In genomic region chr1:58942759-58943191, GRCh38 we compare ENCODE assay signal across 15 cellular contexts.
DNase-seq lines count a peak whose midpoint lies in the region; ATAC-seq and TF ChIP-seq lines count a peak whose summit lies in the region.
"Had no signal": no experiment of that assay in that cellular context is flagged by ENCODE, and none has a peak within 500 bp of the region (broad histone marks: within the 10 kb centered on the region; RNA-seq: fewer than 3 reads in every experiment).

No MANE protein-coding gene starts in this region.

- DNase-seq in CD4-positive, alpha-beta memory T cell = peak in 2 of 5 donors; percentile 9 to 23
- DNase-seq in NCI-H69 (lab: John Stamatoyannopoulos, UW) = peak; percentile 5
- peak; percentile 49 for DNase-seq in colonic mucosa
- no peak for DNase-seq in osteoblast (ENCODE audit: insufficient read length, low spot score, missing footprints)
- no peak for DNase-seq in heart right ventricle
- DNase-seq in HAP-1 (ENCODE audit: low spot score in 2 of 2) = no peak
- no peak for DNase-seq in substantia nigra (lab: John Stamatoyannopoulos, UW)
- no peak for DNase-seq in NCI-H526 treated with DMSO at 0.1 percent for 48 hours (lab: John Stamatoyannopoulos, UW)
- DNase-seq: activated T-cell treated with anti-CD3 and anti-CD28 coated beads, Interleukin-2, amount 50 U/mL, for 4 hours; islet precursor cell; NK-92 treated with Interleukin-12 subunit alpha and Interleukin-12 subunit beta, amount 100 ng/mL, for 24 hours; right cardiac atrium; stimulated activated naive CD8-positive, alpha-beta T cell treated with anti-CD3 and anti-CD28 coated beads, Interleukin-15, amount 100 ng/mL, for 72 hours had no signal

- POLR2A ChIA-PET in CD4-positive, alpha-beta memory T cell (lab: Charles Lee; ENCODE audit: partially characterized antibody) = interaction anchor here (0.6 to 6.6 kb wide), 11 partner anchors 10 to 629 kb away, joined by 3 to 72 read pairs (median 7); partner anchors contain the start of gene JUN

- no peak overlapping the region for H3K27ac ChIP-seq in CD4-positive, alpha-beta memory T cell (ENCODE audit: low read depth, low read length)
- H3K27ac ChIP-seq in colonic mucosa (no peak overlapping the region), osteoblast (ENCODE audit: low read depth, low read length) (no peak overlapping the region), heart right ventricle (peak overlapping the region in 1 of 10 donors; percentile 49), substantia nigra (ENCODE audit: low read depth, low read length, poor library complexity, severe bottlenecking) (no peak overlapping the region)
- H3K27ac ChIP-seq: gastroesophageal sphincter had no signal

- intact Hi-C loops in CD4-positive, alpha-beta memory T cell (cut with micrococcal nuclease) = loop anchor here (1.0 to 10.0 kb wide), 3 partner anchors 26 to 128 kb away; no protein-coding TSS in a partner anchor
- intact Hi-C loops in colonic mucosa (cut with DNase I) (no loop called here), heart right ventricle (cut with DNase I) (no loop called here)

- H3K9ac ChIP-seq in colonic mucosa (ENCODE audit: low read depth in 2 of 2, low read length in 2 of 2) = no peak overlapping the region

- H3K9me3 Mint-ChIP-seq in CD4-positive, alpha-beta memory T cell = peaks cover 0 to 2% (median 0%) of the 10 kb centered on the region in 8 donors
- H3K9me3 Mint-ChIP-seq: activated T-cell treated with anti-CD3 and anti-CD28 coated beads, Interleukin-2, amount 50 U/mL, for 4 hours had no signal

- 80% methylated on average over 5 of the region's 5 CpGs for WGBS in heart right ventricle, 2 donors

- H3K4me3 ChIP-seq in CD4-positive, alpha-beta memory T cell (ENCODE audit: low read length in 2 of 2) = peak overlapping the region in 1 of 2 donors; percentile 21
- no peak overlapping the region for H3K4me3 ChIP-seq in colonic mucosa
- H3K4me3 ChIP-seq in osteoblast (ENCODE audit: insufficient read depth, low read length) = no peak overlapping the region
- H3K4me3 ChIP-seq in heart right ventricle = no peak overlapping the region
- no peak overlapping the region for H3K4me3 ChIP-seq in HAP-1
- H3K4me3 ChIP-seq: gastroesophageal sphincter had no signal

- no peaks in the 10 kb centered on the region for H3K79me2 ChIP-seq in osteoblast (ENCODE audit: insufficient read depth, low read length)

- H3K36me3 Mint-ChIP-seq in CD4-positive, alpha-beta memory T cell = no peaks in the 10 kb centered on the region
- H3K36me3 Mint-ChIP-seq: WTC11 had no signal

- H3K27ac Mint-ChIP-seq in CD4-positive, alpha-beta memory T cell = peak overlapping the region in 3 of 7 donors; percentile 52 to 84 (median 73)
- H3K27ac Mint-ChIP-seq: WTC11 had no signal

- no peak for ATAC-seq in heart right ventricle
- ATAC-seq: gastroesophageal sphincter, right cardiac atrium, WTC11 had no signal

- H3K27me3 Mint-ChIP-seq in CD4-positive, alpha-beta memory T cell = peaks cover 0 to 3% of the 10 kb centered on the region in 2 donors
- H3K27me3 Mint-ChIP-seq: stimulated activated naive CD8-positive, alpha-beta T cell treated with anti-CD3 and anti-CD28 coated beads, Interleukin-15, amount 100 ng/mL, for 72 hours had no signal

- H4K20me1 ChIP-seq in osteoblast (ENCODE audit: insufficient read depth, low read length) = no peaks in the 10 kb centered on the region

- H3K4me2 ChIP-seq in osteoblast (ENCODE audit: insufficient read depth, low read length) = no peak overlapping the region

- peak overlapping the region; percentile 17 to 86 (median 78) for H3K4me3 Mint-ChIP-seq in CD4-positive, alpha-beta memory T cell
- H3K4me3 Mint-ChIP-seq: WTC11 had no signal

- H3K4me1 ChIP-seq in CD4-positive, alpha-beta memory T cell (ENCODE audit: insufficient read depth, low read length) = peaks cover 59% of the 10 kb centered on the region
- no peaks in the 10 kb centered on the region for H3K4me1 ChIP-seq in colonic mucosa
- H3K4me1 ChIP-seq in osteoblast (ENCODE audit: insufficient read depth, low read length) = no peaks in the 10 kb centered on the region
- peaks cover 0 to 36% (median 0%) of the 10 kb centered on the region in 9 donors for H3K4me1 ChIP-seq in heart right ventricle
- H3K4me1 ChIP-seq in HAP-1 = no peaks in the 10 kb centered on the region

- in situ Hi-C loops in HAP-1 (cut with MboI; ENCODE audit: low sequenced_read_pairs) = no loop called here

- peaks cover 56 to 66% (median 62%) of the 10 kb centered on the region in 4 donors for H3K4me1 Mint-ChIP-seq in CD4-positive, alpha-beta memory T cell
- H3K4me1 Mint-ChIP-seq: WTC11 had no signal

- H3K9me3 ChIP-seq in CD4-positive, alpha-beta memory T cell (ENCODE audit: control insufficient read depth in 1 of 2, low read length in 2 of 2) = no peaks in the 10 kb centered on the region
- H3K9me3 ChIP-seq in colonic mucosa = no peaks in the 10 kb centered on the region
- no peaks in the 10 kb centered on the region for H3K9me3 ChIP-seq in osteoblast (ENCODE audit: low read depth, low read length)
- H3K9me3 ChIP-seq in heart right ventricle = peaks cover 0 to 6% (median 0%) of the 10 kb centered on the region in 11 donors
- H3K9me3 ChIP-seq in HAP-1 = no peaks in the 10 kb centered on the region
- H3K9me3 ChIP-seq: gastroesophageal sphincter had no signal

- H3K36me3 ChIP-seq in CD4-positive, alpha-beta memory T cell (ENCODE audit: insufficient read depth, low read length) = no peaks in the 10 kb centered on the region
- H3K36me3 ChIP-seq in colonic mucosa = no peaks in the 10 kb centered on the region
- H3K36me3 ChIP-seq in osteoblast (ENCODE audit: insufficient read depth, low read length) = no peaks in the 10 kb centered on the region
- H3K36me3 ChIP-seq in heart right ventricle = no peaks in the 10 kb centered on the region
- no peaks in the 10 kb centered on the region for H3K36me3 ChIP-seq in HAP-1 (replicated peaks)
- H3K36me3 ChIP-seq: gastroesophageal sphincter had no signal

- no peaks in the 10 kb centered on the region for H3K27me3 ChIP-seq in CD4-positive, alpha-beta memory T cell (ENCODE audit: insufficient read depth, low read length)
- H3K27me3 ChIP-seq in colonic mucosa = no peaks in the 10 kb centered on the region
- no peaks in the 10 kb centered on the region for H3K27me3 ChIP-seq in osteoblast (ENCODE audit: insufficient read depth, low read length)
- no peaks in the 10 kb centered on the region for H3K27me3 ChIP-seq in heart right ventricle
- H3K27me3 ChIP-seq in HAP-1 (ENCODE audit: low read depth) = no peaks in the 10 kb centered on the region
- H3K27me3 ChIP-seq: gastroesophageal sphincter had no signal

- CTCF ChIA-PET in CD4-positive, alpha-beta memory T cell (lab: Charles Lee; ENCODE audit: partially characterized antibody) = interaction anchor here (0.6 to 2.0 kb wide), 5 partner anchors 9 to 756 kb away, joined by 3 to 6 read pairs (median 4); no protein-coding TSS in a partner anchor

- peak overlapping the region; percentile 16 for H2AFZ ChIP-seq in osteoblast (ENCODE audit: low read length)

- TF ChIP-seq CTCF in colonic mucosa (IDR thresholded peaks at IDR 0.05) (no peak), osteoblast (IDR thresholded peaks at IDR 0.05; ENCODE audit: extremely low read depth, low read depth, low read length) (no peak), heart right ventricle (IDR thresholded peaks at IDR 0.05) (no peak)

Comparison
In these comparisons a context has a peak if more than half of its experiments do, and no peak if none do; other contexts are left out.
1. DNase-seq: peak in NCI-H69 (single experiment) and colonic mucosa (single experiment); none in osteoblast (single experiment), heart right ventricle (0 of 2), HAP-1 (0 of 2), substantia nigra (0 of 49) and NCI-H526 treated with DMSO at 0.1 percent for 48 hours (single experiment).